Comparison of ENCODE assay signal across 9 cellular contexts in genomic region chr19:33293255-33294057, GRCh38. TPM values are rescaled to one million over a fixed set of nuclear protein-coding genes. Genes with fewer than 3 reads are reported as not detected.
DNase-seq lines count a peak whose midpoint lies in the region; ATAC-seq and TF ChIP-seq lines count a peak whose summit lies in the region.
"Had no signal": no experiment of that assay in that cellular context is flagged by ENCODE, and none has a peak within 500 bp of the region (broad histone marks: within the 10 kb centered on the region; RNA-seq: fewer than 3 reads in every experiment).

No MANE protein-coding gene starts in this region.

- H3K27me3 ChIP-seq in CD4-positive, alpha-beta memory T cell (ENCODE audit: insufficient read depth, low read length) = no peaks in the 10 kb centered on the region

- peak overlapping the region; percentile 75 for H3K27ac Mint-ChIP-seq in nephron progenitor cell
- no peak overlapping the region for H3K27ac Mint-ChIP-seq in activated naive CD8-positive, alpha-beta T cell treated with anti-CD3 and anti-CD28 coated beads, Interleukin-2, amount 50 U/mL, for 24 hours
- H3K27ac Mint-ChIP-seq in CD4-positive, alpha-beta memory T cell = no peak overlapping the region
- H3K27ac Mint-ChIP-seq: activated naive CD8-positive, alpha-beta T cell treated with anti-CD3 and anti-CD28 coated beads, Interleukin-2, amount 10 ng/mL, durations not matched to agents 7 days and 5 days had no signal

- no peaks in the 10 kb centered on the region for H3K4me1 ChIP-seq in CD4-positive, alpha-beta memory T cell (ENCODE audit: insufficient read depth, low read length)

- H3K4me3 Mint-ChIP-seq in nephron progenitor cell = peak overlapping the region; percentile 34
- H3K4me3 Mint-ChIP-seq in activated naive CD8-positive, alpha-beta T cell treated with anti-CD3 and anti-CD28 coated beads, Interleukin-2, amount 50 U/mL, for 24 hours = no peak overlapping the region
- no peak overlapping the region for H3K4me3 Mint-ChIP-seq in CD4-positive, alpha-beta memory T cell
- H3K4me3 Mint-ChIP-seq: activated naive CD8-positive, alpha-beta T cell treated with anti-CD3 and anti-CD28 coated beads, Interleukin-2, amount 10 ng/mL, durations not matched to agents 7 days and 5 days had no signal

- TF ChIP-seq CTCF in cardiac fibroblast (IDR thresholded peaks at IDR 0.05; ENCODE audit: low read depth, low read length) = no peak
- no peak for TF ChIP-seq CTCF in nephron progenitor cell (IDR thresholded peaks at IDR 0.05)

- peaks cover 52% of the 10 kb centered on the region for H3K27me3 Mint-ChIP-seq in nephron progenitor cell (ENCODE audit: low read depth, poor library complexity)
- H3K27me3 Mint-ChIP-seq in activated naive CD8-positive, alpha-beta T cell treated with anti-CD3 and anti-CD28 coated beads, Interleukin-2, amount 50 U/mL, for 24 hours = peaks cover 18% of the 10 kb centered on the region
- peaks cover 5 to 6% of the 10 kb centered on the region in 2 donors for H3K27me3 Mint-ChIP-seq in CD4-positive, alpha-beta memory T cell

- H3K9me3 ChIP-seq in CD4-positive, alpha-beta memory T cell (ENCODE audit: control insufficient read depth in 1 of 2, low read length in 2 of 2) = peaks cover 0 to 4% of the 10 kb centered on the region in 2 donors

- H3K36me3 ChIP-seq in CD4-positive, alpha-beta memory T cell (ENCODE audit: insufficient read depth, low read length) = no peaks in the 10 kb centered on the region

- H3K4me3 ChIP-seq in cardiac fibroblast (replicated peaks in 1 of 2; ENCODE audit: low read depth in 2 of 2, low read length in 2 of 2) = no peak overlapping the region
- H3K4me3 ChIP-seq in CD4-positive, alpha-beta memory T cell (ENCODE audit: low read length in 2 of 2) = no peak overlapping the region

- no peak overlapping the region for H3K27ac ChIP-seq in CD4-positive, alpha-beta memory T cell (ENCODE audit: low read depth, low read length)

- peak; percentile 80 for DNase-seq in CD1c-positive myeloid dendritic cell (ENCODE audit: extremely low spot score)
- peak; percentile 78 for DNase-seq in NCI-H146 (lab: John Stamatoyannopoulos, UW)
- DNase-seq in cardiac fibroblast (ENCODE audit: low read depth in 2 of 2) = peak; percentile 60 to 80
- DNase-seq in nephron progenitor cell = peak; percentile 74
- no peak for DNase-seq in activated naive CD8-positive, alpha-beta T cell treated with anti-CD3 and anti-CD28 coated beads, Interleukin-2, amount 50 U/mL, for 24 hours
- DNase-seq in CD4-positive, alpha-beta memory T cell = no peak
- DNase-seq in OCI-M2 (lab: John Stamatoyannopoulos, UW; ENCODE audit: unreplicated experiment) = no peak
- DNase-seq: activated naive CD8-positive, alpha-beta T cell treated with anti-CD3 and anti-CD28 coated beads, Interleukin-2, amount 10 ng/mL, durations not matched to agents 7 days and 5 days had no signal

- no peak for ATAC-seq in activated naive CD8-positive, alpha-beta T cell treated with anti-CD3 and anti-CD28 coated beads, Interleukin-2, amount 50 U/mL, for 24 hours
- no peak for ATAC-seq in HG03457 (IDR thresholded peaks at IDR 0.05; ENCODE audit: unreplicated experiment)

- peaks cover 17% of the 10 kb centered on the region for H3K9me3 Mint-ChIP-seq in nephron progenitor cell
- peaks cover 13% of the 10 kb centered on the region for H3K9me3 Mint-ChIP-seq in activated naive CD8-positive, alpha-beta T cell treated with anti-CD3 and anti-CD28 coated beads, Interleukin-2, amount 50 U/mL, for 24 hours
- peaks cover 2 to 23% (median 11%) of the 10 kb centered on the region in 8 donors for H3K9me3 Mint-ChIP-seq in CD4-positive, alpha-beta memory T cell

- POLR2A ChIA-PET in CD4-positive, alpha-beta memory T cell (lab: Charles Lee; ENCODE audit: partially characterized antibody) = no interaction called here

- intact Hi-C loops in CD4-positive, alpha-beta memory T cell (cut with micrococcal nuclease) = no loop called here

- CTCF ChIA-PET in CD4-positive, alpha-beta memory T cell (lab: Charles Lee; ENCODE audit: partially characterized antibody) = interaction anchor here (1.1 kb wide), 1 partner anchor 58 kb away, joined by 3 read pairs; no protein-coding TSS in a partner anchor

- peaks cover 42% of the 10 kb centered on the region for H3K4me1 Mint-ChIP-seq in nephron progenitor cell
- H3K4me1 Mint-ChIP-seq in activated naive CD8-positive, alpha-beta T cell treated with anti-CD3 and anti-CD28 coated beads, Interleukin-2, amount 50 U/mL, for 24 hours = no peaks in the 10 kb centered on the region
- H3K4me1 Mint-ChIP-seq in CD4-positive, alpha-beta memory T cell = no peaks in the 10 kb centered on the region

- H3K36me3 Mint-ChIP-seq in nephron progenitor cell (ENCODE audit: low read depth) = no peaks in the 10 kb centered on the region
- no peaks in the 10 kb centered on the region for H3K36me3 Mint-ChIP-seq in activated naive CD8-positive, alpha-beta T cell treated with anti-CD3 and anti-CD28 coated beads, Interleukin-2, amount 50 U/mL, for 24 hours (ENCODE audit: low read depth)
- peaks cover 0 to 8% of the 10 kb centered on the region in 2 donors for H3K36me3 Mint-ChIP-seq in CD4-positive, alpha-beta memory T cell
- H3K36me3 Mint-ChIP-seq: activated naive CD8-positive, alpha-beta T cell treated with anti-CD3 and anti-CD28 coated beads, Interleukin-2, amount 10 ng/mL, durations not matched to agents 7 days and 5 days had no signal

RNA-seq across cellular contexts. Expression of gene CEBPA, which starts 8.9 kb away (rescaled TPM):
- total RNA-seq in CD4-positive, alpha-beta memory T cell = 1 to 10 TPM; 2.3 to 2.4 TPM
- polyA plus RNA-seq in CD4-positive, alpha-beta memory T cell = under 1 TPM; 0.20 to 0.94 TPM

Comparison
In these comparisons a context has a peak if more than half of its experiments do, and no peak if none do; other contexts are left out.
1. DNase-seq: peak in CD1c-positive myeloid dendritic cell (single experiment), NCI-H146 (single experiment), cardiac fibroblast (2 of 2) and nephron progenitor cell (single experiment); none in activated naive CD8-positive, alpha-beta T cell treated with anti-CD3 and anti-CD28 coated beads, Interleukin-2, amount 50 U/mL, for 24 hours (single experiment), CD4-positive, alpha-beta memory T cell (0 of 5) and OCI-M2 (single experiment).